Comparison of ENCODE assay signal across 16 cellular contexts in the genomic region with DNA sequence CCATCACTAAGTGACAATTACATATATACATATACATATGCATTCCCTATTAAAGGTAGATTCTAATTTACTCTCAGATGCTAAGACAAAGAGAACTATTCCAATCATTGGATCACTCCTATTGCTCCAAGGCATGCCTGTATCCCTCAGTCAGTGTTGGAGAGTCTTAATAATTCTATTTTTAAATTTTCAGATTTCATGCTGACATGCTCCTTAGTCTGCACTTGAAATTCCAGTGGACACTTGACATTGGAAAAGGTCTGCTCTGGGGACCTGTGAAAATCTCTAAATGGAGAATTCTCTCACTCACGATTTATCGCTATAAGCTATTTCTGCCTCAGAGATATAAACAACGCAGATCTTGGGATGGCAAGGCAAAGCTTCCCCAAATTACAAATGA. TPM values are rescaled to one million over a fixed set of nuclear protein-coding genes. Genes with fewer than 3 reads are reported as not detected.
A peak's percentile ranks its signal among the peaks of the same experiment; 100 is the strongest.
DNase-seq lines count a peak whose midpoint lies in the region; ATAC-seq and TF ChIP-seq lines count a peak whose summit lies in the region.
"Had no signal": no experiment of that assay in that cellular context is flagged by ENCODE, and none has a peak within 500 bp of the region (broad histone marks: within the 10 kb centered on the region; RNA-seq: fewer than 3 reads in every experiment).

No MANE protein-coding gene starts in this region.

- H3K4me3 ChIP-seq in CD8-positive, alpha-beta memory T cell (ENCODE audit: low read length) = no peak overlapping the region
- H3K4me3 ChIP-seq: A549 had no signal

- peaks cover 20% of the 10 kb centered on the region for H3K4me1 ChIP-seq in CD8-positive, alpha-beta memory T cell (ENCODE audit: insufficient read depth, low read length)

- peaks cover 0 to 2% of the 10 kb centered on the region in 2 donors for H3K27me3 Mint-ChIP-seq in CD8-positive, alpha-beta memory T cell
- H3K27me3 Mint-ChIP-seq in neural crest cell (ENCODE audit: low read depth) = peaks cover 13% of the 10 kb centered on the region
- H3K27me3 Mint-ChIP-seq: CD4-positive, alpha-beta T cell had no signal

- peak overlapping the region; percentile 39 for H3K27ac ChIP-seq in CD8-positive, alpha-beta memory T cell (ENCODE audit: low read depth, low read length)
- H3K27ac ChIP-seq: 22Rv1, A549, C4-2B had no signal

- peaks cover 19 to 32% (median 23%) of the 10 kb centered on the region in 3 donors for H3K4me1 Mint-ChIP-seq in CD8-positive, alpha-beta memory T cell
- peaks cover 14% of the 10 kb centered on the region for H3K4me1 Mint-ChIP-seq in neural crest cell

- peak; percentile 31 for DNase-seq in DMS79 treated with DMSO at 0.1 percent for 48 hours (lab: John Stamatoyannopoulos, UW)
- DNase-seq in DMS79 (lab: John Stamatoyannopoulos, UW) = no peak
- DNase-seq in CD8-positive, alpha-beta memory T cell = no peak
- no peak for DNase-seq in left ventricle myocardium superior
- no peak for DNase-seq in neural crest cell (ENCODE audit: low read depth, low spot score)
- DNase-seq: AML-193; CD4-positive, alpha-beta T cell; DMS153; DND-41; EL; H9 had no signal

- no peak overlapping the region for H3K4me3 Mint-ChIP-seq in CD8-positive, alpha-beta memory T cell
- H3K4me3 Mint-ChIP-seq in neural crest cell = peak overlapping the region; percentile 6
- H3K4me3 Mint-ChIP-seq: CD4-positive, alpha-beta T cell; H9 had no signal

- TF ChIP-seq CTCF in neural crest cell (conservative IDR thresholded peaks at IDR 0.05) = no peak

- CTCF ChIA-PET in CD8-positive, alpha-beta memory T cell (lab: Charles Lee) = no interaction called here

- peaks cover 0 to 5% (median 2%) of the 10 kb centered on the region in 3 donors for H3K36me3 Mint-ChIP-seq in CD8-positive, alpha-beta memory T cell
- H3K36me3 Mint-ChIP-seq in neural crest cell (ENCODE audit: low read depth) = no peaks in the 10 kb centered on the region

- H3K27ac Mint-ChIP-seq in CD8-positive, alpha-beta memory T cell = no peak overlapping the region
- no peak overlapping the region for H3K27ac Mint-ChIP-seq in neural crest cell (ENCODE audit: unreplicated experiment)
- H3K27ac Mint-ChIP-seq: CD4-positive, alpha-beta T cell; H9 had no signal

- H3K9me3 ChIP-seq in CD8-positive, alpha-beta memory T cell (ENCODE audit: low read length) = no peaks in the 10 kb centered on the region
- H3K9me3 ChIP-seq: A549 had no signal

- H3K9me3 Mint-ChIP-seq in CD8-positive, alpha-beta memory T cell = no peaks in the 10 kb centered on the region
- peaks cover 3% of the 10 kb centered on the region for H3K9me3 Mint-ChIP-seq in neural crest cell
- H3K9me3 Mint-ChIP-seq: CD4-positive, alpha-beta T cell; H9 had no signal

- POLR2A ChIA-PET in CD8-positive, alpha-beta memory T cell (lab: Charles Lee) = no interaction called here

- H3K27me3 ChIP-seq in CD8-positive, alpha-beta memory T cell (ENCODE audit: insufficient read depth, low read length, poor library complexity, severe bottlenecking) = no peaks in the 10 kb centered on the region

- H3K36me3 ChIP-seq in CD8-positive, alpha-beta memory T cell (ENCODE audit: insufficient read depth, low read length) = no peaks in the 10 kb centered on the region

- ATAC-seq in left ventricle myocardium superior (peak; percentile 49), HG02973 (IDR thresholded peaks at IDR 0.05; ENCODE audit: unreplicated experiment) (no peak), HG02759 (IDR thresholded peaks at IDR 0.05; ENCODE audit: unreplicated experiment) (no peak)
- ATAC-seq: A549 had no signal

- intact Hi-C loops in left ventricle myocardium superior (cut with micrococcal nuclease) = no loop called here

RNA-seq across cellular contexts. Expression of gene FUBP3, which starts 3.9 kb away (rescaled TPM):
- total RNA-seq in CD8-positive, alpha-beta memory T cell = 10 to 100 TPM; 49.9 to 50.4 TPM
- polyA plus RNA-seq in CD8-positive, alpha-beta memory T cell = 35.0 TPM
- total RNA-seq in left ventricle myocardium superior (24.1 TPM), neural crest cell (66.3 and 67.7 TPM in 2 replicates)
